In the genomic region with DNA sequence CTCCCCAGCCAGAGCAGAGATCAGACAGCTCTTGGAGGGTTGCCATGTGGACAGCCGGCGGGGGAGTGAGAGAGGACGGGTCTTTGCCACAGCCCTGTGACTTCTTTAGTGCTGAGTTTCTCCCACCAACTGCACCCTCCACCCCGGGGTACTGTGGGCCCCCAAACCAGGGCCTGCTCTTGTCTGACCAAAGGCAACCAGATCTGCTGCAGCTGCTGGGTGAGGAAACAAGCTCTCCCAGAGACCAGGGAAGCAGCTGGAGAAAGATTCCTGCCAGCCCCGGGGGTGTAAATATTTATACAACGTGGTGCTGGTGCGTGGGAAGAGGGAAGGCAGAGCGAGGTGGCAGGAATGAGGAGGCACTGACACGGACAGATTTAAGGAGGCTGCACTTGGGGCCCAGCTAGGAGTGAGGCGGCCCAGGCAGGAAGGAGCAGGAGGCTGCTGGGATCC, we compare ENCODE assay signal across 1 cellular context.
TF ChIP-seq lines count a peak whose summit lies in the region.

No MANE protein-coding gene starts in this region.

TF ChIP-seq in HepG2, 621 proteins besides CTCF, POLR2A, EP300 and RAD21 (continued from another document):
- TF ChIP-seq, protein P1, sequence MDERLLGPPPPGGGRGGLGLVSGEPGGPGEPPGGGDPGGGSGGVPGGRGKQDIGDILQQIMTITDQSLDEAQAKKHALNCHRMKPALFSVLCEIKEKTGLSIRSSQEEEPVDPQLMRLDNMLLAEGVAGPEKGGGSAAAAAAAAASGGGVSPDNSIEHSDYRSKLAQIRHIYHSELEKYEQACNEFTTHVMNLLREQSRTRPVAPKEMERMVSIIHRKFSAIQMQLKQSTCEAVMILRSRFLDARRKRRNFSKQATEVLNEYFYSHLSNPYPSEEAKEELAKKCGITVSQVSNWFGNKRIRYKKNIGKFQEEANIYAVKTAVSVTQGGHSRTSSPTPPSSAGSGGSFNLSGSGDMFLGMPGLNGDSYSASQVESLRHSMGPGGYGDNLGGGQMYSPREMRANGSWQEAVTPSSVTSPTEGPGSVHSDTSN (CRISPR knock-in tag; IDR thresholded peaks at IDR 0.05): no peak
- TF ChIP-seq NFKBIZ (CRISPR knock-in tag; IDR thresholded peaks at IDR 0.05) (no peak), ZNF44 (CRISPR knock-in tag; IDR thresholded peaks at IDR 0.05) (no peak), ZFP62 (CRISPR knock-in tag; IDR thresholded peaks at IDR 0.05) (no peak), ZKSCAN5 (CRISPR knock-in tag; IDR thresholded peaks at IDR 0.05) (no peak)
- TF ChIP-seq, protein P2, sequence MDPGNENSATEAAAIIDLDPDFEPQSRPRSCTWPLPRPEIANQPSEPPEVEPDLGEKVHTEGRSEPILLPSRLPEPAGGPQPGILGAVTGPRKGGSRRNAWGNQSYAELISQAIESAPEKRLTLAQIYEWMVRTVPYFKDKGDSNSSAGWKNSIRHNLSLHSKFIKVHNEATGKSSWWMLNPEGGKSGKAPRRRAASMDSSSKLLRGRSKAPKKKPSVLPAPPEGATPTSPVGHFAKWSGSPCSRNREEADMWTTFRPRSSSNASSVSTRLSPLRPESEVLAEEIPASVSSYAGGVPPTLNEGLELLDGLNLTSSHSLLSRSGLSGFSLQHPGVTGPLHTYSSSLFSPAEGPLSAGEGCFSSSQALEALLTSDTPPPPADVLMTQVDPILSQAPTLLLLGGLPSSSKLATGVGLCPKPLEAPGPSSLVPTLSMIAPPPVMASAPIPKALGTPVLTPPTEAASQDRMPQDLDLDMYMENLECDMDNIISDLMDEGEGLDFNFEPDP (CRISPR knock-in tag; conservative IDR thresholded peaks at IDR 0.05): 0 out of 2 replicates have a peak, but pooled peaks have one; percentile 53
